Comparison of ENCODE assay signal across 8 cellular contexts in genomic region chr2:55617160-55618024, GRCh38. TPM values are rescaled to one million over a fixed set of nuclear protein-coding genes. Genes with fewer than 3 reads are reported as not detected.
DNase-seq lines count a peak whose midpoint lies in the region; ATAC-seq, FAIRE-seq and TF ChIP-seq lines count a peak whose summit lies in the region.

Gene PPP4R3B, minus strand, starts transcription at chr2:55617622. Its CDS starts 337 bp downstream, at chr2:55617285.

- peak; percentile 99 for DNase-seq in AG09319 (ENCODE audit: extremely low read depth, low read depth)
- DNase-seq in NCI-H226, result peak; percentile 100
- peak; percentile 96 for DNase-seq in activated B cell treated with CpG ODN at 0.5 μM for 24 hours
- DNase-seq in central memory CD8-positive, alpha-beta T cell (ENCODE audit: low spot score in 2 of 2), result peak; percentile 93 to 99
- peak; percentile 95 for DNase-seq in stimulated activated CD4-positive, alpha-beta T cell treated with anti-CD3 and anti-CD28 coated beads, Interleukin-12 subunit alpha, Interleukin-12 subunit beta, amount 100 ng/mL, for 4 hours

- H3K27ac Mint-ChIP-seq in activated B cell treated with CpG ODN at 0.5 μM for 24 hours, result no peak within 1 kb of the TSS
- H3K27ac Mint-ChIP-seq in central memory CD8-positive, alpha-beta T cell (ENCODE audit: low read depth), result no peak within 1 kb of the TSS

- CTCF ChIA-PET in activated B cell treated with CpG ODN at 0.5 μM for 24 hours (lab: Charles Lee), result no interaction called here

- intact Hi-C loops in activated B cell treated with CpG ODN at 0.5 μM for 24 hours (cut with micrococcal nuclease), result loop anchor here (1.0 to 5.0 kb wide), 14 partner anchors 76 to 1851 kb away; partner anchors contain the start of genes ACYP2, ASB3, CCDC88A and CFAP36

- no peaks in the 10 kb centered on the region for H3K27me3 Mint-ChIP-seq in activated B cell treated with CpG ODN at 0.5 μM for 24 hours
- no peaks in the 10 kb centered on the region for H3K27me3 Mint-ChIP-seq in central memory CD8-positive, alpha-beta T cell

- peaks cover 46% of the 10 kb centered on the region for H3K36me3 Mint-ChIP-seq in activated B cell treated with CpG ODN at 0.5 μM for 24 hours (ENCODE audit: low read depth)
- H3K36me3 Mint-ChIP-seq in central memory CD8-positive, alpha-beta T cell (ENCODE audit: insufficient read depth), result peaks cover 33% of the 10 kb centered on the region

- peaks cover 22% of the 10 kb centered on the region for H3K4me1 Mint-ChIP-seq in activated B cell treated with CpG ODN at 0.5 μM for 24 hours
- peaks cover 24% of the 10 kb centered on the region for H3K4me1 Mint-ChIP-seq in central memory CD8-positive, alpha-beta T cell

- TF ChIP-seq POLR2A in GM18951 (IDR thresholded peaks at IDR 0.05; ENCODE audit: extremely low read depth, insufficient read depth, insufficient read length), result peak; percentile 79

- TF ChIP-seq CTCF in AG09319 (IDR thresholded peaks at IDR 0.05; ENCODE audit: low read depth, low read length), result peak; percentile 38
- no peak for TF ChIP-seq CTCF in activated B cell treated with CpG ODN at 0.5 μM for 24 hours (IDR thresholded peaks at IDR 0.05)

- POLR2A ChIA-PET in activated B cell treated with CpG ODN at 0.5 μM for 24 hours (lab: Charles Lee), result interaction anchor here (0.5 to 3.0 kb wide), 15 partner anchors 9 to 1850 kb away, joined by 3 to 43 read pairs (median 3); partner anchors contain the start of genes CFAP36, CLHC1, MTIF2 and RPS27A

- H3K9me3 Mint-ChIP-seq in activated B cell treated with CpG ODN at 0.5 μM for 24 hours, result no peaks in the 10 kb centered on the region
- no peaks in the 10 kb centered on the region for H3K9me3 Mint-ChIP-seq in central memory CD8-positive, alpha-beta T cell

- in situ Hi-C loops in GM18951 (cut with MboI; ENCODE audit: low sequenced_read_pairs, unreplicated experiment), result no loop called here

- ATAC-seq in HG03196 (IDR thresholded peaks at IDR 0.05; ENCODE audit: unreplicated experiment) (peak; percentile 85), activated B cell treated with CpG ODN at 0.5 μM for 24 hours (ENCODE audit: low read depth) (peak; percentile 81)
- ATAC-seq in central memory CD8-positive, alpha-beta T cell (replicated peaks; ENCODE audit: extremely low read depth, poor library complexity, severe bottlenecking), result peak; percentile 85

- FAIRE-seq in islet of Langerhans (lab: Jason Lieb, UNC), result peak; percentile 55

- H3K4me3 Mint-ChIP-seq in activated B cell treated with CpG ODN at 0.5 μM for 24 hours, result no peak within 1 kb of the TSS
- no peak within 1 kb of the TSS for H3K4me3 Mint-ChIP-seq in central memory CD8-positive, alpha-beta T cell

RNA-seq across cellular contexts. Expression of gene PPP4R3B, which starts in this region (rescaled TPM):
- 75.6 and 82.4 TPM in 2 replicates for total RNA-seq in activated B cell treated with CpG ODN at 0.5 μM for 24 hours

Comparison
In these comparisons a context has a peak if more than half of its experiments do, and no peak if none do; other contexts are left out.
1. Peak in every context shown above with its lines: DNase-seq and ATAC-seq.